17 cellular contexts compared by ENCODE assay signal in genomic region chr4:6229095-6229494, GRCh38. TPM values are rescaled to one million over a fixed set of nuclear protein-coding genes. Genes with fewer than 3 reads are reported as not detected.
DNase-seq lines count a peak whose midpoint lies in the region; ATAC-seq, FAIRE-seq and TF ChIP-seq lines count a peak whose summit lies in the region.
"Had no signal": no experiment of that assay in that cellular context is flagged by ENCODE, and none has a peak within 500 bp of the region (broad histone marks: within the 10 kb centered on the region; RNA-seq: fewer than 3 reads in every experiment).

No MANE protein-coding gene starts in this region.

- no peak overlapping the region for H3K4me3 Mint-ChIP-seq in endodermal cell
- H3K4me3 Mint-ChIP-seq: activated naive CD8-positive, alpha-beta T cell; CD8-positive, alpha-beta T cell had no signal

- H3K9me3 ChIP-seq in endodermal cell (ENCODE audit: control insufficient read depth, low read length): no peaks in the 10 kb centered on the region
- no peaks in the 10 kb centered on the region for H3K9me3 ChIP-seq in testis
- H3K9me3 ChIP-seq: A549, breast epithelium had no signal

- no peaks in the 10 kb centered on the region for H3K27me3 Mint-ChIP-seq in endodermal cell (ENCODE audit: insufficient read depth)

- peak; percentile 22 for DNase-seq in NCI-H82 (lab: John Stamatoyannopoulos, UW)
- no peak for DNase-seq in NCI-H82 treated with DMSO at 0.1 percent for 48 hours (lab: John Stamatoyannopoulos, UW; ENCODE audit: unreplicated experiment)
- DNase-seq in endodermal cell: peak; percentile 38
- DNase-seq in midbrain (lab: John Stamatoyannopoulos, UW): peak; percentile 70
- peak; percentile 68 for DNase-seq in testis
- DNase-seq in GM19240 (ENCODE audit: insufficient read length, low spot score): no peak
- no peak for DNase-seq in urothelium cell line (ENCODE audit: low spot score)
- DNase-seq: activated CD4-positive, alpha-beta T cell treated with anti-CD3 and anti-CD28 coated beads for 48 hours; activated T-cell treated with anti-CD3 and anti-CD28 coated beads, Interleukin-2, amount 50 U/mL, for 1 hour; CD8-positive, alpha-beta T cell; effector CD8-positive, alpha-beta T cell had no signal

- WGBS in endodermal cell (ENCODE audit: insufficient coverage in 1 of 2, insufficient read length in 1 of 2), 2 experiments: 82 to 100% methylated on average over 1 to 7 of the region's 7 CpGs
- WGBS in testis, 2 donors: 49 to 68% methylated on average over 3 to 7 of the region's 7 CpGs

- H3K4me1 ChIP-seq in endodermal cell (ENCODE audit: control insufficient read depth, insufficient read depth, low read length) (peaks cover 5% of the 10 kb centered on the region), testis (no peaks in the 10 kb centered on the region)
- H3K4me1 ChIP-seq: A549, breast epithelium had no signal

- H3K36me3 ChIP-seq in endodermal cell (ENCODE audit: control insufficient read depth, insufficient read depth, low read length): no peaks in the 10 kb centered on the region
- H3K36me3 ChIP-seq in testis (ENCODE audit: low read depth, missing control alignments): no peaks in the 10 kb centered on the region
- H3K36me3 ChIP-seq: breast epithelium had no signal

- FAIRE-seq in urothelium cell line (lab: Jason Lieb, UNC): no peak
- FAIRE-seq: A549 had no signal

- TF ChIP-seq CTCF in endodermal cell (conservative IDR thresholded peaks at IDR 0.05) (no peak), testis (IDR thresholded peaks at IDR 0.05) (no peak)

- H3K9me3 Mint-ChIP-seq in endodermal cell: no peaks in the 10 kb centered on the region
- H3K9me3 Mint-ChIP-seq: CD8-positive, alpha-beta T cell had no signal

- no peak for ATAC-seq in HG03280 (IDR thresholded peaks at IDR 0.05; ENCODE audit: unreplicated experiment)
- ATAC-seq: A549; CD8-positive, alpha-beta T cell had no signal

- no peak overlapping the region for H3K27ac ChIP-seq in endodermal cell (ENCODE audit: low read depth, low read length)
- no peak overlapping the region for H3K27ac ChIP-seq in testis
- H3K27ac ChIP-seq: A549, breast epithelium had no signal

- no peak overlapping the region for H3K4me3 ChIP-seq in endodermal cell (ENCODE audit: low read length)
- no peak overlapping the region for H3K4me3 ChIP-seq in testis
- H3K4me3 ChIP-seq: A549, breast epithelium had no signal

- no peak for TF ChIP-seq POLR2A in testis (IDR thresholded peaks at IDR 0.05)

- H3K4me1 Mint-ChIP-seq in endodermal cell: peaks cover 6% of the 10 kb centered on the region

- no peaks in the 10 kb centered on the region for H3K36me3 Mint-ChIP-seq in endodermal cell (ENCODE audit: low read depth)
- H3K36me3 Mint-ChIP-seq: activated naive CD8-positive, alpha-beta T cell; CD8-positive, alpha-beta T cell had no signal

- no peak overlapping the region for H3K27ac Mint-ChIP-seq in endodermal cell
- H3K27ac Mint-ChIP-seq: activated naive CD8-positive, alpha-beta T cell; CD8-positive, alpha-beta T cell had no signal

- no peak overlapping the region for H3K9ac ChIP-seq in endodermal cell (ENCODE audit: extremely low read depth, low read length, poor library complexity, severe bottlenecking)

- H3K27me3 ChIP-seq in endodermal cell (ENCODE audit: control insufficient read depth, insufficient read depth, low read length, poor library complexity, severe bottlenecking) (no peaks in the 10 kb centered on the region), testis (no peaks in the 10 kb centered on the region)

- intact Hi-C loops in testis (cut with DNase I; ENCODE audit: low total_unique reads): no loop called here

RNA-seq across cellular contexts. Expression of gene JAKMIP1, which starts 28.7 kb away (rescaled TPM):
- total RNA-seq in endodermal cell: 10 to 100 TPM; 10.4 to 11.2 TPM
- 2.0 TPM for polyA plus RNA-seq in endodermal cell (2013, experiment 1 of 2)
- polyA plus RNA-seq in endodermal cell (2013, experiment 2 of 2): 3.6 TPM
- 10 to 100 TPM; 15.2 to 18.1 TPM for total RNA-seq in testis
- polyA plus RNA-seq in testis (ENCODE audit: insufficient read depth, low read depth, low replicate concordance): 10.7 TPM
- total RNA-seq: HT1080, MCF 10A had no signal
- polyA plus RNA-seq: A549 had no signal

RNA-seq across cellular contexts. Expression of gene WFS1, which starts 40.6 kb away (rescaled TPM):
- total RNA-seq in endodermal cell: 10 to 100 TPM; 25.3 to 26.1 TPM
- polyA plus RNA-seq in endodermal cell (2013, experiment 1 of 2): 23.8 TPM
- 24.1 TPM for polyA plus RNA-seq in endodermal cell (2013, experiment 2 of 2)
- total RNA-seq in testis: 100 to 1,000 TPM; 124 to 202 TPM
- 80.4 TPM for polyA plus RNA-seq in testis (ENCODE audit: insufficient read depth, low read depth, low replicate concordance)

Comparison
In these comparisons a context has a peak if more than half of its experiments do, and no peak if none do; other contexts are left out.
1. DNase-seq: peak in NCI-H82 (single experiment), endodermal cell (single experiment), midbrain (single experiment) and testis (single experiment); none in NCI-H82 treated with DMSO at 0.1 percent for 48 hours (single experiment), GM19240 (single experiment) and urothelium cell line (single experiment).
2. RNA of gene WFS1, which starts 40.6 kb away (total RNA-seq): 124 to 202 TPM in testis; 25.3 to 26.1 TPM in endodermal cell; every median in the first group is over 4 times any median in the second.